Comparison of ENCODE assay signal across 17 cellular contexts in genomic region chr9:127580371-127580770, GRCh38. TPM values are rescaled to one million over a fixed set of nuclear protein-coding genes. Genes with fewer than 3 reads are reported as not detected.
DNase-seq lines count a peak whose midpoint lies in the region; ATAC-seq and TF ChIP-seq lines count a peak whose summit lies in the region.
"Had no signal": no experiment of that assay in that cellular context is flagged by ENCODE, and none has a peak within 500 bp of the region (broad histone marks: within the 10 kb centered on the region; RNA-seq: fewer than 3 reads in every experiment).

No MANE protein-coding gene starts in this region.

- no peak for TF ChIP-seq EP300 in gastroesophageal sphincter (IDR thresholded peaks at IDR 0.05)

- peak overlapping the region; percentile 67 for H3K27ac Mint-ChIP-seq in activated CD8-positive, alpha-beta T cell treated with anti-CD3 and anti-CD28 coated beads, Interleukin-2, amount 10 ng/mL, durations not matched to agents 7 days and 5 days
- no peak overlapping the region for H3K27ac Mint-ChIP-seq in activated CD8-positive, alpha-beta T cell treated with anti-CD3 and anti-CD28 coated beads for 36 hours
- H3K27ac Mint-ChIP-seq in type B pancreatic cell = peak overlapping the region; percentile 52
- H3K27ac Mint-ChIP-seq: activated naive CD8-positive, alpha-beta T cell; stimulated activated naive B cell treated with anti-CD40 and anti-IgM and Interleukin-4, amounts not matched to agents 10 μg/mL and 1 μg/mL and 100 μg/mL, for 72 hours had no signal

- DNase-seq in activated CD8-positive, alpha-beta T cell treated with anti-CD3 and anti-CD28 coated beads, Interleukin-2, amount 10 ng/mL, durations not matched to agents 7 days and 5 days = no peak
- no peak for DNase-seq in activated CD8-positive, alpha-beta T cell treated with anti-CD3 and anti-CD28 coated beads for 36 hours
- DNase-seq in RWPE1 (ENCODE audit: low spot score) (no peak), type B pancreatic cell (ENCODE audit: extremely low spot score, unreplicated experiment) (no peak), OCI-M1 (lab: John Stamatoyannopoulos, UW) (no peak), NCI-H526 (lab: John Stamatoyannopoulos, UW) (no peak)
- DNase-seq: effector CD4-positive, alpha-beta T cell; KBM-7; NCI-H1092; NCI-H2107; stimulated activated naive B cell treated with anti-CD40 and anti-IgM and Interleukin-4, amounts not matched to agents 10 μg/mL and 1 μg/mL and 100 μg/mL, for 72 hours; T-helper 1 cell had no signal

- H3K9me3 ChIP-seq in gastroesophageal sphincter = no peaks in the 10 kb centered on the region
- H3K9me3 ChIP-seq: pancreas had no signal

- peaks cover 51% of the 10 kb centered on the region for H3K4me1 Mint-ChIP-seq in activated CD8-positive, alpha-beta T cell treated with anti-CD3 and anti-CD28 coated beads, Interleukin-2, amount 10 ng/mL, durations not matched to agents 7 days and 5 days (ENCODE audit: low read depth)
- peaks cover 25% of the 10 kb centered on the region for H3K4me1 Mint-ChIP-seq in activated CD8-positive, alpha-beta T cell treated with anti-CD3 and anti-CD28 coated beads for 36 hours (ENCODE audit: low read depth)
- peaks cover 18% of the 10 kb centered on the region for H3K4me1 Mint-ChIP-seq in type B pancreatic cell (ENCODE audit: unreplicated experiment)

- intact Hi-C loops in activated CD8-positive, alpha-beta T cell treated with anti-CD3 and anti-CD28 coated beads for 36 hours (cut with micrococcal nuclease) = no loop called here

- no peaks in the 10 kb centered on the region for H3K36me3 ChIP-seq in gastroesophageal sphincter
- H3K36me3 ChIP-seq: pancreas had no signal

- H3K9me3 Mint-ChIP-seq in activated CD8-positive, alpha-beta T cell treated with anti-CD3 and anti-CD28 coated beads, Interleukin-2, amount 10 ng/mL, durations not matched to agents 7 days and 5 days (ENCODE audit: insufficient read depth) = no peaks in the 10 kb centered on the region
- peaks cover 4% of the 10 kb centered on the region for H3K9me3 Mint-ChIP-seq in activated CD8-positive, alpha-beta T cell treated with anti-CD3 and anti-CD28 coated beads for 36 hours
- no peaks in the 10 kb centered on the region for H3K9me3 Mint-ChIP-seq in type B pancreatic cell
- H3K9me3 Mint-ChIP-seq: stimulated activated naive B cell treated with anti-CD40 and anti-IgM and Interleukin-4, amounts not matched to agents 10 μg/mL and 1 μg/mL and 100 μg/mL, for 72 hours had no signal

- H3K4me3 ChIP-seq in gastroesophageal sphincter = no peak overlapping the region
- H3K4me3 ChIP-seq: GM12878 had no signal

- peak overlapping the region; percentile 99 for H3K27ac ChIP-seq in RWPE1
- H3K27ac ChIP-seq in gastroesophageal sphincter = peak overlapping the region in 3 of 4 donors; percentile 39 to 91 (median 90)

- TF ChIP-seq CTCF in activated CD8-positive, alpha-beta T cell treated with anti-CD3 and anti-CD28 coated beads for 36 hours (IDR thresholded peaks at IDR 0.05) = no peak
- TF ChIP-seq CTCF in RWPE1 (conservative IDR thresholded peaks at IDR 0.05; ENCODE audit: low read depth) (no peak), gastroesophageal sphincter (IDR thresholded peaks at IDR 0.05) (no peak), type B pancreatic cell (conservative IDR thresholded peaks at IDR 0.05) (no peak)

- WGBS in gastroesophageal sphincter (ENCODE audit: low coverage in 1 of 2), 2 donors = 33 to 76% methylated on average over 2 to 5 of the region's 8 CpGs

- H3K4me3 Mint-ChIP-seq in activated CD8-positive, alpha-beta T cell treated with anti-CD3 and anti-CD28 coated beads, Interleukin-2, amount 10 ng/mL, durations not matched to agents 7 days and 5 days = peak overlapping the region; percentile 82
- H3K4me3 Mint-ChIP-seq in activated CD8-positive, alpha-beta T cell treated with anti-CD3 and anti-CD28 coated beads for 36 hours = no peak overlapping the region
- H3K4me3 Mint-ChIP-seq in type B pancreatic cell = peak overlapping the region; percentile 58
- H3K4me3 Mint-ChIP-seq: activated naive CD8-positive, alpha-beta T cell; stimulated activated naive B cell treated with anti-CD40 and anti-IgM and Interleukin-4, amounts not matched to agents 10 μg/mL and 1 μg/mL and 100 μg/mL, for 72 hours had no signal

- POLR2A ChIA-PET in activated CD8-positive, alpha-beta T cell treated with anti-CD3 and anti-CD28 coated beads, Interleukin-2, amount 10 ng/mL, durations not matched to agents 7 days and 5 days (lab: Charles Lee) = no interaction called here
- POLR2A ChIA-PET in activated CD8-positive, alpha-beta T cell treated with anti-CD3 and anti-CD28 coated beads for 36 hours (lab: Charles Lee) = interaction anchor here (1.1 to 1.3 kb wide), 2 partner anchors 12 to 128 kb away, joined by 3 read pairs; no protein-coding TSS in a partner anchor
- POLR2A ChIA-PET in RWPE1 (lab: Yijun Ruan, JAX; ENCODE audit: low non-redundant PET) = no interaction called here

- TF ChIP-seq POLR2A in gastroesophageal sphincter (IDR thresholded peaks at IDR 0.05) = no peak

- H3K36me3 Mint-ChIP-seq in activated CD8-positive, alpha-beta T cell treated with anti-CD3 and anti-CD28 coated beads, Interleukin-2, amount 10 ng/mL, durations not matched to agents 7 days and 5 days (ENCODE audit: low read depth) = peaks cover 9% of the 10 kb centered on the region
- no peaks in the 10 kb centered on the region for H3K36me3 Mint-ChIP-seq in activated CD8-positive, alpha-beta T cell treated with anti-CD3 and anti-CD28 coated beads for 36 hours (ENCODE audit: low read depth)
- peaks cover 3% of the 10 kb centered on the region for H3K36me3 Mint-ChIP-seq in type B pancreatic cell
- H3K36me3 Mint-ChIP-seq: activated naive CD8-positive, alpha-beta T cell; stimulated activated naive B cell treated with anti-CD40 and anti-IgM and Interleukin-4, amounts not matched to agents 10 μg/mL and 1 μg/mL and 100 μg/mL, for 72 hours had no signal

- H3K27me3 Mint-ChIP-seq in activated CD8-positive, alpha-beta T cell treated with anti-CD3 and anti-CD28 coated beads, Interleukin-2, amount 10 ng/mL, durations not matched to agents 7 days and 5 days (ENCODE audit: low read depth) = no peaks in the 10 kb centered on the region
- H3K27me3 Mint-ChIP-seq in activated CD8-positive, alpha-beta T cell treated with anti-CD3 and anti-CD28 coated beads for 36 hours = peaks cover 2% of the 10 kb centered on the region
- H3K27me3 Mint-ChIP-seq in type B pancreatic cell = no peaks in the 10 kb centered on the region
- H3K27me3 Mint-ChIP-seq: activated naive CD8-positive, alpha-beta T cell had no signal

- ATAC-seq in activated CD8-positive, alpha-beta T cell treated with anti-CD3 and anti-CD28 coated beads, Interleukin-2, amount 10 ng/mL, durations not matched to agents 7 days and 5 days = no peak
- no peak for ATAC-seq in activated CD8-positive, alpha-beta T cell treated with anti-CD3 and anti-CD28 coated beads for 36 hours
- ATAC-seq in gastroesophageal sphincter (no peak), GM19351 (IDR thresholded peaks at IDR 0.05; ENCODE audit: unreplicated experiment) (no peak)
- ATAC-seq: GM12878; stimulated activated naive B cell treated with anti-CD40 and anti-IgM and Interleukin-4, amounts not matched to agents 10 μg/mL and 1 μg/mL and 100 μg/mL, for 72 hours had no signal

- CTCF ChIA-PET in activated CD8-positive, alpha-beta T cell treated with anti-CD3 and anti-CD28 coated beads, Interleukin-2, amount 10 ng/mL, durations not matched to agents 7 days and 5 days (lab: Charles Lee) = interaction anchor here (0.9 to 3.2 kb wide), 8 partner anchors 9 to 341 kb away, joined by 3 to 13 read pairs (median 6); partner anchors contain the start of gene TOR2A
- CTCF ChIA-PET in activated CD8-positive, alpha-beta T cell treated with anti-CD3 and anti-CD28 coated beads for 36 hours (lab: Charles Lee) = interaction anchor here (1.2 kb wide), 1 partner anchor 9 kb away, joined by 8 read pairs; no protein-coding TSS in a partner anchor
- CTCF ChIA-PET in RWPE1 (lab: Yijun Ruan, JAX) = interaction anchor here (0.6 to 1.6 kb wide), 4 partner anchors 11 to 718 kb away, joined by 3 to 7 read pairs (median 6); no protein-coding TSS in a partner anchor

- peaks cover 0 to 59% (median 14%) of the 10 kb centered on the region in 3 donors for H3K4me1 ChIP-seq in gastroesophageal sphincter

- no peaks in the 10 kb centered on the region for H3K27me3 ChIP-seq in gastroesophageal sphincter
- H3K27me3 ChIP-seq: pancreas had no signal

RNA-seq across cellular contexts. Expression of gene STXBP1, which starts 31.7 kb away (rescaled TPM):
- 10 to 100 TPM; 24.2 to 25.3 TPM for total RNA-seq in activated CD8-positive, alpha-beta T cell treated with anti-CD3 and anti-CD28 coated beads, Interleukin-2, amount 10 ng/mL, durations not matched to agents 7 days and 5 days
- total RNA-seq in activated CD8-positive, alpha-beta T cell treated with anti-CD3 and anti-CD28 coated beads for 36 hours = 10 to 100 TPM; 19.2 to 23.5 TPM
- 10 to 100 TPM; 25.7 to 47.0 (median 33.1) TPM for total RNA-seq in gastroesophageal sphincter
- 43.1 and 48.8 TPM in 2 replicates for total RNA-seq in type B pancreatic cell (ENCODE audit: low replicate concordance)
